8 cellular contexts compared by ENCODE assay signal in the genomic region with DNA sequence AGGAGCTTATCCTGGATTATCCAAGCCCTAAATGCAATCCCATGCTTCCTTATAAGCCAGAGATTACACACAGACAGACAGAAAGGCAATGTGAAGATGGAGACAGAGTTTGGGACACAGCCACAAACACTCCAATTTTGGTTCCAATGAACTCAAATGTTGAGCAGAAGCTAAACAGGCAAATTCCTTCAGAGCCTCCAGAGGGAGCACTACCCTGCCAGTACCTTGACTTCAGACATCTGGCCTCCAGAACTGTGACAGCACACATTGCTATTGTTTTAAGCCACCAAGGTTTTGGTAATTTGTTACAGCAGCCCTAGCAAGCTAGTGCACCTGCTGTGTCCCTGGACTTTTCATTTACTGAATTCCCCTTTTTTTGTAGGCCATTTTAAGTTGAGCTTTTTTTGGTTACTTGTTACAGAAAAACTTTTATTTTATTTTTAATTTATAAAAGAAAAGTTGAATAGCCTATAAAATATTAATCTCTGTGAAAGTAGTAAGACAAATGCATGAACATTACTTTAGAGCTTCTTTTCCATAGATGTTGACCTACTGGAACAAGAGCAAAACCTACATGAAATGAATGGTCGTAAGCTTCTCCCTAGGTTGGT.
A peak's percentile ranks its signal among the peaks of the same experiment; 100 is the strongest.
DNase-seq lines count a peak whose midpoint lies in the region; ATAC-seq and TF ChIP-seq lines count a peak whose summit lies in the region.

No MANE protein-coding gene starts in this region.

- no peaks in the 10 kb centered on the region for H3K79me2 ChIP-seq in OCI-LY3 (ENCODE audit: low read length)

- peak; percentile 66 for TF ChIP-seq CTCF in OCI-LY3 (IDR thresholded peaks at IDR 0.05; ENCODE audit: low read depth, low read length)

- ATAC-seq in HG02798 (IDR thresholded peaks at IDR 0.05; ENCODE audit: poor library complexity, unreplicated experiment): peak; percentile 86
- ATAC-seq in stimulated activated naive CD8-positive, alpha-beta T cell treated with anti-CD3 and anti-CD28 coated beads, Interleukin-15, Interleukin-2, amounts not matched to agents 100 U/mL and 50 U/mL, for 24 hours: no peak

- H4K20me1 ChIP-seq in OCI-LY3 (ENCODE audit: insufficient read depth, low read length): no peaks in the 10 kb centered on the region

- no peaks in the 10 kb centered on the region for H3K27me3 ChIP-seq in OCI-LY3 (ENCODE audit: low read depth, low read length)

- no peaks in the 10 kb centered on the region for H3K9me3 ChIP-seq in OCI-LY3 (ENCODE audit: insufficient read depth, low read length)

- H2AFZ ChIP-seq in OCI-LY3 (ENCODE audit: low read depth, low read length): 0 out of 2 replicates have a peak overlapping the region, but pooled peaks have one; percentile 51

- H3K4me2 ChIP-seq in OCI-LY3 (ENCODE audit: low read length): no peak overlapping the region

- no peak overlapping the region for H3K27ac ChIP-seq in OCI-LY3 (ENCODE audit: low read length)

- no peak overlapping the region for H3K9ac ChIP-seq in OCI-LY3 (ENCODE audit: low read length)

- H3K4me1 ChIP-seq in OCI-LY3 (ENCODE audit: low read length): no peaks in the 10 kb centered on the region

- peak; percentile 40 for DNase-seq in stimulated activated CD4-positive, alpha-beta T cell treated with anti-CD3 and anti-CD28 coated beads, Interleukin-15, amount 100 ng/mL, for 24 hours
- DNase-seq in stimulated activated CD4-positive, alpha-beta T cell treated with anti-CD3 and anti-CD28 coated beads, Interleukin-4, amount 100 ng/mL, for 1 hour: no peak
- DNase-seq in astrocyte of the hippocampus (ENCODE audit: low read depth, low spot score): peak; percentile 45
- DNase-seq in iris pigment epithelial cell (ENCODE audit: low read depth): peak; percentile 66
- DNase-seq in stimulated activated naive CD8-positive, alpha-beta T cell treated with anti-CD3 and anti-CD28 coated beads, Interleukin-15, Interleukin-2, amounts not matched to agents 100 U/mL and 50 U/mL, for 24 hours: peak; percentile 30
- no peak for DNase-seq in COLO829 (ENCODE audit: low spot score)

- H3K36me3 ChIP-seq in OCI-LY3 (replicated peaks; ENCODE audit: low read depth, low read length): no peaks in the 10 kb centered on the region

- H3K4me3 ChIP-seq in OCI-LY3 (ENCODE audit: low read length): no peak overlapping the region

Comparison
In these comparisons a context has a peak if more than half of its experiments do, and no peak if none do; other contexts are left out.
1. DNase-seq: peak in stimulated activated CD4-positive, alpha-beta T cell treated with anti-CD3 and anti-CD28 coated beads, Interleukin-15, amount 100 ng/mL, for 24 hours (single experiment), astrocyte of the hippocampus (single experiment), iris pigment epithelial cell (single experiment) and stimulated activated naive CD8-positive, alpha-beta T cell treated with anti-CD3 and anti-CD28 coated beads, Interleukin-15, Interleukin-2, amounts not matched to agents 100 U/mL and 50 U/mL, for 24 hours (single experiment); none in stimulated activated CD4-positive, alpha-beta T cell treated with anti-CD3 and anti-CD28 coated beads, Interleukin-4, amount 100 ng/mL, for 1 hour (single experiment) and COLO829 (single experiment).